In the genomic region with DNA sequence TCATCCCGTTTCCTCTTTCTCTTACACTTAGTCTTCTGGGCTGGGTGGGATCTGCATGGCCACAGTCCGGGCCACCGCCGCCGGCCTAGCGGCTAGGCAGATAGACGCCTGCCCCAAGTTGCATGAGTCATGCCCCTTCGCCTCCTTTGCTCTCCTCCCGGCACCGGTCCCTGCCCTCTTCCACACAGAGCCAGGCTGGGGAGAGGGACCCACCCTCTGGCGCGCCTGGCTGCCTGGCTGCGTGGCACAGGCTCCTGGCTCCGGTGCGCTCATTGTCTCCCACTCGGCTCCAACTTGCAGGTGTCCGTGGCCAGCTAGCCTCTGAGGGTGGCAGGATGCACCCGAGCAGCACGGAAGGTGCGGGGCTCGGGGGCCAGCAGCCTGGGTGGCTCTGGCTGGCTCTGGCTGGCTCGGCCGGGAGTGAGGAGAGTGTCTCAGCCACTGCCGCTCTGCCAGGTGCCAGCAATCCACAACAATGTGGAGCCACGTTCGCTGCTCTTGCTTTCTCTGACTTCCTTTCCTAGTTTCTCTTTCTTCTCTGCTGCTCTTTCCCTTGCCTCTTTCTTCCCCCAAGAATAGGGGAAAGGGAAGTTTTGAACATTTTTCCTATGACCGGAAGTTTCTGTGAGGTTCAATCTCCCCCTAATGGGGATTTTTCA, we compare ENCODE assay signal across 17 cellular contexts. TPM values are rescaled to one million over a fixed set of nuclear protein-coding genes. Genes with fewer than 3 reads are reported as not detected.
A peak's percentile ranks its signal among the peaks of the same experiment; 100 is the strongest.
DNase-seq lines count a peak whose midpoint lies in the region; ATAC-seq and TF ChIP-seq lines count a peak whose summit lies in the region.
"Had no signal": no experiment of that assay in that cellular context is flagged by ENCODE, and none has a peak within 500 bp of the region (broad histone marks: within the 10 kb centered on the region; RNA-seq: fewer than 3 reads in every experiment).

No MANE protein-coding gene starts in this region.

- H3K4me1 Mint-ChIP-seq in endothelial cell (ENCODE audit: unreplicated experiment) = peaks cover 8% of the 10 kb centered on the region
- H3K4me1 Mint-ChIP-seq in activated T-cell treated with anti-CD3 and anti-CD28 coated beads, Interleukin-2, amount 50 U/mL, for 72 hours (ENCODE audit: low read depth) = peaks cover 18% of the 10 kb centered on the region

- peaks cover 26% of the 10 kb centered on the region for H3K9me3 Mint-ChIP-seq in endothelial cell (ENCODE audit: unreplicated experiment)
- H3K9me3 Mint-ChIP-seq in activated T-cell treated with anti-CD3 and anti-CD28 coated beads, Interleukin-2, amount 50 U/mL, for 72 hours = peaks cover 20 to 29% of the 10 kb centered on the region in 2 donors

- H3K36me3 ChIP-seq in neutrophil = peaks cover 33% of the 10 kb centered on the region

- peak; percentile 81 to 83 for DNase-seq in Kasumi-1 (lab: John Stamatoyannopoulos, UW)
- DNase-seq in endothelial cell (ENCODE audit: low spot score) = no peak
- no peak for DNase-seq in activated T-cell treated with anti-CD3 and anti-CD28 coated beads, Interleukin-2, amount 50 U/mL, for 72 hours
- DNase-seq in SIG-M5 (lab: John Stamatoyannopoulos, UW) = no peak
- DNase-seq in DMS 273 treated with DMSO at 0.1 percent for 48 hours (lab: John Stamatoyannopoulos, UW) = no peak
- no peak for DNase-seq in NCI-H1436 treated with DMSO at 0.1 percent for 48 hours (lab: John Stamatoyannopoulos, UW)
- DNase-seq: CD8-positive, alpha-beta memory T cell; NCI-H1092 treated with DMSO at 0.1 percent for 48 hours; NCI-H1694 treated with DMSO at 0.1 percent for 48 hours; NCI-H69; NK-92 treated with Interleukin-12 subunit alpha and Interleukin-12 subunit beta, amount 100 ng/mL, for 24 hours; RPMI8226 had no signal

- no peak for ATAC-seq in activated T-cell treated with anti-CD3 and anti-CD28 coated beads, Interleukin-2, amount 50 U/mL, for 72 hours (replicated peaks in 1 of 2)

- peaks cover 63 to 79% of the 10 kb centered on the region in 2 experiments for H3K4me1 ChIP-seq in neutrophil (ENCODE audit: control insufficient read depth in 1 of 2, insufficient read depth in 1 of 2, low read depth in 1 of 2, low read length in 1 of 2)

- peak overlapping the region; percentile 73 for H3K4me3 Mint-ChIP-seq in endothelial cell (ENCODE audit: unreplicated experiment)
- H3K4me3 Mint-ChIP-seq in activated T-cell treated with anti-CD3 and anti-CD28 coated beads, Interleukin-2, amount 50 U/mL, for 72 hours = no peak overlapping the region
- H3K4me3 Mint-ChIP-seq: B cell; CD8-positive, alpha-beta memory T cell had no signal

- H3K27me3 ChIP-seq in neutrophil = no peaks in the 10 kb centered on the region
- H3K27me3 ChIP-seq: SJSA1 had no signal

- no peak for TF ChIP-seq CTCF in endothelial cell (IDR thresholded peaks at IDR 0.05; ENCODE audit: unreplicated experiment)
- TF ChIP-seq CTCF in neutrophil (IDR thresholded peaks at IDR 0.05) = no peak

- TF ChIP-seq POLR2A in GM19193 (IDR thresholded peaks at IDR 0.05; ENCODE audit: extremely low read depth, insufficient read depth, insufficient read length) = peak; percentile 24

- H3K27ac Mint-ChIP-seq in endothelial cell (ENCODE audit: unreplicated experiment) = no peak overlapping the region
- H3K27ac Mint-ChIP-seq in activated T-cell treated with anti-CD3 and anti-CD28 coated beads, Interleukin-2, amount 50 U/mL, for 72 hours = no peak overlapping the region
- H3K27ac Mint-ChIP-seq: B cell had no signal

- peaks cover 15% of the 10 kb centered on the region for H3K27me3 Mint-ChIP-seq in endothelial cell (ENCODE audit: unreplicated experiment)
- H3K27me3 Mint-ChIP-seq in activated T-cell treated with anti-CD3 and anti-CD28 coated beads, Interleukin-2, amount 50 U/mL, for 72 hours (ENCODE audit: low read depth) = no peaks in the 10 kb centered on the region
- H3K27me3 Mint-ChIP-seq: B cell; CD8-positive, alpha-beta memory T cell had no signal

- H3K27ac ChIP-seq in neutrophil = peak overlapping the region; percentile 68
- H3K27ac ChIP-seq: SJSA1 had no signal

- peaks cover 81% of the 10 kb centered on the region for H3K36me3 Mint-ChIP-seq in endothelial cell (ENCODE audit: low read depth, unreplicated experiment)
- peaks cover 46 to 79% of the 10 kb centered on the region in 2 donors for H3K36me3 Mint-ChIP-seq in activated T-cell treated with anti-CD3 and anti-CD28 coated beads, Interleukin-2, amount 50 U/mL, for 72 hours (ENCODE audit: insufficient read depth in 2 of 2)

- no peaks in the 10 kb centered on the region for H3K9me3 ChIP-seq in neutrophil

- no peak overlapping the region for H3K4me3 ChIP-seq in neutrophil (ENCODE audit: low read depth in 1 of 2, low read length in 1 of 2)
- H3K4me3 ChIP-seq: SJSA1 had no signal

RNA-seq across cellular contexts. Expression of gene MTHFS, which starts 22.4 kb away (rescaled TPM):
- total RNA-seq in endothelial cell (ENCODE audit: unreplicated experiment) = 16.2 TPM
- total RNA-seq in activated T-cell treated with anti-CD3 and anti-CD28 coated beads, Interleukin-2, amount 50 U/mL, for 72 hours = 10 to 100 TPM; 32.5 to 38.1 TPM

RNA-seq across cellular contexts. Expression of gene BCL2A1, which starts 51.8 kb away (rescaled TPM):
- 2.1 TPM for total RNA-seq in endothelial cell (ENCODE audit: unreplicated experiment)
- total RNA-seq in activated T-cell treated with anti-CD3 and anti-CD28 coated beads, Interleukin-2, amount 50 U/mL, for 72 hours = 10 to 100 TPM; 39.6 to 67.2 TPM
- total RNA-seq: MCF 10A had no signal

Comparison
In these comparisons a context has a peak if more than half of its experiments do, and no peak if none do; other contexts are left out.
1. DNase-seq: peak in Kasumi-1 (2 of 2); none in endothelial cell (single experiment), activated T-cell treated with anti-CD3 and anti-CD28 coated beads, Interleukin-2, amount 50 U/mL, for 72 hours (0 of 2), SIG-M5 (single experiment), DMS 273 treated with DMSO at 0.1 percent for 48 hours (single experiment) and NCI-H1436 treated with DMSO at 0.1 percent for 48 hours (single experiment).
2. RNA of gene BCL2A1, which starts 51.8 kb away (total RNA-seq): 39.6 to 67.2 TPM in activated T-cell treated with anti-CD3 and anti-CD28 coated beads, Interleukin-2, amount 50 U/mL, for 72 hours; 2.1 TPM in endothelial cell (single experiment); every median in the first group is over 10 times any median in the second.